In genomic region chr14:81551471-81551870, GRCh38 we compare ENCODE assay signal across 29 cellular contexts.
"Had no signal": no experiment of that assay in that cellular context is flagged by ENCODE, and none has a peak within 500 bp of the region (broad histone marks: within the 10 kb centered on the region; RNA-seq: fewer than 3 reads in every experiment).

No MANE protein-coding gene starts in this region.

- H3K27me3 Mint-ChIP-seq: progenitor cell of endocrine pancreas; stimulated activated memory B cell treated with anti-CD40 and anti-IgM and Interleukin-4, amounts not matched to agents 10 μg/mL and 1 μg/mL and 100 μg/mL, for 72 hours had no signal

- H3K9ac ChIP-seq: neural progenitor cell had no signal

- DNase-seq: islet precursor cell; left colon; left lung; lower lobe of right lung; mesendoderm; naive B cell; natural killer cell; nephron progenitor cell; occipital lobe; ovary; right lobe of liver; stimulated activated CD4-positive, alpha-beta T cell treated with anti-CD3 and anti-CD28 coated beads, Interleukin-1b, Interleukin-23, amount 100 ng/mL, for 48 hours; stimulated activated CD4-positive, alpha-beta T cell treated with anti-CD3 and anti-CD28 coated beads, Interleukin-2, amount 100 ng/mL, for 48 hours; stimulated activated CD4-positive, alpha-beta T cell treated with anti-CD3 and anti-CD28 coated beads, Interleukin-4, amount 100 ng/mL, for 4 hours; stimulated activated CD8-positive, alpha-beta memory T cell treated with anti-CD3 and anti-CD28 coated beads, Interleukin-4, amount 100 ng/mL, for 48 hours; stimulated activated naive CD4-positive, alpha-beta T cell treated with Interleukin-2 at 50 U/mL for 16 hours; stimulated activated naive CD8-positive, alpha-beta T cell treated with anti-CD3 and anti-CD28 coated beads, Interleukin-15, amount 100 ng/mL, for 72 hours; testis; thyroid gland; transverse colon had no signal

- H3K27ac ChIP-seq: left lung, lower lobe of right lung, neural progenitor cell, neutrophil, ovary, right atrium auricular region, right lobe of liver, testis, thyroid gland, transverse colon, upper lobe of left lung, vagina had no signal

- H3K36me3 ChIP-seq: left lung, lower lobe of right lung, neural progenitor cell, neutrophil, ovary, right atrium auricular region, right lobe of liver, thyroid gland, transverse colon, upper lobe of left lung, vagina had no signal

- H3K27me3 ChIP-seq: left lung, neural progenitor cell, neutrophil, ovary, right atrium auricular region, right lobe of liver, testis, thyroid gland, transverse colon, upper lobe of left lung, vagina had no signal

- H3K4me1 Mint-ChIP-seq: mesothelial cell of epicardium, naive B cell, natural killer cell, nephron progenitor cell, neural progenitor cell had no signal

- H3K27ac Mint-ChIP-seq: mesothelial cell of epicardium; naive B cell; natural killer cell; nephron progenitor cell; neural progenitor cell; progenitor cell of endocrine pancreas; stimulated activated memory B cell treated with anti-CD40 and anti-IgM and Interleukin-4, amounts not matched to agents 10 μg/mL and 1 μg/mL and 100 μg/mL, for 72 hours had no signal

- H3K4me1 ChIP-seq: left lung, lower lobe of right lung, neural progenitor cell, right atrium auricular region, right lobe of liver, testis, transverse colon, upper lobe of left lung, vagina had no signal

- H3K9me3 Mint-ChIP-seq: natural killer cell; stimulated activated memory B cell treated with anti-CD40 and anti-IgM and Interleukin-4, amounts not matched to agents 10 μg/mL and 1 μg/mL and 100 μg/mL, for 72 hours; stimulated activated naive CD8-positive, alpha-beta T cell treated with anti-CD3 and anti-CD28 coated beads, Interleukin-15, amount 100 ng/mL, for 72 hours had no signal

- H3K9me3 ChIP-seq: left lung, lower lobe of right lung, neutrophil, ovary, right atrium auricular region, right lobe of liver, testis, thyroid gland, transverse colon, upper lobe of left lung, vagina had no signal

- H3K4me3 Mint-ChIP-seq: mesothelial cell of epicardium; naive B cell; natural killer cell; nephron progenitor cell; neural progenitor cell; stimulated activated naive CD8-positive, alpha-beta T cell treated with anti-CD3 and anti-CD28 coated beads, Interleukin-15, amount 100 ng/mL, for 72 hours had no signal

- H3K4me3 ChIP-seq: left lung, lower lobe of right lung, neural progenitor cell, ovary, right atrium auricular region, right lobe of liver, smooth muscle cell, testis, thyroid gland, transverse colon, upper lobe of left lung, vagina had no signal

- ATAC-seq: left colon; left lung; lower lobe of right lung; natural killer cell; right lobe of liver; stimulated activated memory B cell treated with anti-CD40 and anti-IgM and Interleukin-4, amounts not matched to agents 10 μg/mL and 1 μg/mL and 100 μg/mL, for 72 hours; stimulated activated naive CD8-positive, alpha-beta T cell treated with anti-CD3 and anti-CD28 coated beads, Interleukin-15, amount 100 ng/mL, for 72 hours had no signal

- H3K36me3 Mint-ChIP-seq: mesothelial cell of epicardium; naive B cell; natural killer cell; neural progenitor cell; stimulated activated memory B cell treated with anti-CD40 and anti-IgM and Interleukin-4, amounts not matched to agents 10 μg/mL and 1 μg/mL and 100 μg/mL, for 72 hours had no signal
